Comparison of ENCODE assay signal across 9 cellular contexts in genomic region chr22:20819471-20819870, GRCh38. TPM values are rescaled to one million over a fixed set of nuclear protein-coding genes. Genes with fewer than 3 reads are reported as not detected.
"Had no signal": no experiment of that assay in that cellular context is flagged by ENCODE, and none has a peak within 500 bp of the region (broad histone marks: within the 10 kb centered on the region; RNA-seq: fewer than 3 reads in every experiment).

No MANE protein-coding gene starts in this region.

- H3K9me3 Mint-ChIP-seq: HFFc6, IgD-negative memory B cell had no signal

- DNase-seq: GM23248, GOT3, H7, HFFc6 had no signal

- H3K4me3 Mint-ChIP-seq: HFFc6, IgD-negative memory B cell had no signal

- H3K27me3 Mint-ChIP-seq: IgD-negative memory B cell had no signal

- H3K27ac ChIP-seq: GM23248, HL-60 had no signal

- ATAC-seq: HCT116, HepG2 had no signal

- H3K27ac Mint-ChIP-seq: HFFc6 had no signal

RNA-seq across cellular contexts. Expression of gene SERPIND1, which starts 45.6 kb away (rescaled TPM):
- total RNA-seq: GM23248, H4 had no signal
